ENCODE assay signal across 26 cellular contexts in genomic region chr2:26506279-26506678, GRCh38. TPM values are rescaled to one million over a fixed set of nuclear protein-coding genes. Genes with fewer than 3 reads are reported as not detected.
"Had no signal": no experiment of that assay in that cellular context is flagged by ENCODE, and none has a peak within 500 bp of the region (broad histone marks: within the 10 kb centered on the region; RNA-seq: fewer than 3 reads in every experiment).

No MANE protein-coding gene starts in this region.

- H3K4me3 ChIP-seq: SJSA1, SK-N-MC had no signal

- H3K9me3 ChIP-seq: SJSA1 had no signal

- H3K27ac ChIP-seq: KMS-11, SJSA1, SK-N-MC had no signal

- FAIRE-seq: HepG2, RCC 7860 had no signal

- H3K4me2 ChIP-seq: KMS-11 had no signal

- H3K36me3 ChIP-seq: SJSA1 had no signal

- H3K9ac ChIP-seq: KMS-11 had no signal

- H3K4me1 ChIP-seq: SJSA1 had no signal

- DNase-seq: IMR-90, Kasumi-1, MM.1S, NCI-H1048, NCI-H1105, NCI-H1417, NCI-H1436 treated with DMSO at 0.1 percent for 48 hours, NCI-H1694, NCI-H187 treated with DMSO at 0.1 percent for 48 hours, NCI-H2029 treated with DMSO at 0.1 percent for 48 hours, NCI-H2227 treated with DMSO at 0.1 percent for 48 hours, NCI-H524, NCI-H526 treated with DMSO at 0.1 percent for 48 hours, NCI-H774, Right ventricle myocardium superior, RPMI8226, SIG-M5, SW 1271, T-cell had no signal

RNA-seq across cellular contexts. Expression of gene OTOF, which starts 28.4 kb away (rescaled TPM):
- total RNA-seq: HT1080, IMR-90, NCI-H460, Right ventricle myocardium superior, SJSA1 had no signal
- polyA plus RNA-seq: HepG2 had no signal
